23 cellular contexts compared by ENCODE assay signal in the genomic region with DNA sequence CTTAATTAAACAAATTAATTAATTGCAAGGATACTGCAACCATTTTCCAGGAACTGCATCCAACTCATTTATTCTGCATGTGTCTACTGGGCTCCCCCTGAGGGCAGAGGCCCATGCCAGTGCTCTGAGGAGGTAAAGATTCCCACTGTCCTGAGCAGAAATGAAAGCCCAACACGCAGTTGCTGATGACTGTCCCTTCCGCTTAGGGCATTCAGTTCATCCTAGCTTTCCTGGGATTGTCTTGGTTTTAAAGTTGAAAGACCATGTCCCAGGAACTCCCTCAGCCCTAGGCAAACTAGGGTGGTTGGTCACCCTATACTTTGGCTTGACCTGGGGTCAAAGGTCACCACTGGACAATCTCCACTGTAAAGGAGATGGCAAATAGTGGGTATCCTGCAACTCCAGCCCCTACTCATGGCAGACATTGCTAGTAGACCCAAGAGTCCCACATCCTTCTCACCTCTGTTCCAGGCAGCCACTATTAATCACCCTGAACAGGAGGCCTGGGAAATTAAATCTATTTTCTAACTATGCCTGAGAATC.
"Had no signal": no experiment of that assay in that cellular context is flagged by ENCODE, and none has a peak within 500 bp of the region (broad histone marks: within the 10 kb centered on the region; RNA-seq: fewer than 3 reads in every experiment).

No MANE protein-coding gene starts in this region.

- H3K9me3 Mint-ChIP-seq: activated naive CD4-positive, alpha-beta T cell treated with anti-CD3 and anti-CD28 coated beads, Interleukin-2, amount 10 ng/mL, durations not matched to agents 7 days and 5 days; activated T-helper 2 cell treated with anti-CD3 and anti-CD28 coated beads, Interferon-gamma antibody, Interleukin-2, Interleukin-4, amounts not matched to agents 10 μg/mL and 5 μg/mL and 100 μg/mL, durations not matched to agents 14 hours and 24 hours and 36 hours; T-helper 1 cell treated with Interleukin-12 subunit alpha and Interleukin-12 subunit beta and Interleukin-4 antibody, amounts not matched to agents 30 μg/mL and 1 μg/mL, for 36 hours had no signal

- H3K27me3 ChIP-seq: Peyer's patch had no signal

- H3K36me3 ChIP-seq: Peyer's patch had no signal

- H3K4me3 ChIP-seq: Peyer's patch had no signal

- H3K9me3 ChIP-seq: Peyer's patch had no signal

- DNase-seq: activated CD4-positive, alpha-beta T cell treated with anti-CD3 and anti-CD28 coated beads for 1 hour; activated CD4-positive, alpha-beta T cell treated with anti-CD3 and anti-CD28 coated beads, Interleukin-2, amount 10 ng/mL, durations not matched to agents 24 days and 14 days; activated CD4-positive, alpha-beta T cell treated with anti-CD3 and anti-CD28 coated beads, Interleukin-2, amount 50 U/mL, for 48 hours; activated gamma-delta T cell treated with Interleukin-2 at 50 U/mL for 16 hours; activated naive CD4-positive, alpha-beta T cell treated with anti-CD3 and anti-CD28 coated beads, Interleukin-2, amount 10 ng/mL, durations not matched to agents 7 days and 5 days; activated naive CD8-positive, alpha-beta T cell treated with anti-CD3 and anti-CD28 coated beads, Interleukin-2, amount 10 ng/mL, durations not matched to agents 7 days and 5 days; aorta; central memory CD4-positive, alpha-beta T cell; cortex of kidney; Kasumi-1; KBM-7; NCI-H1048; NCI-H1417 treated with DMSO at 0.1 percent for 48 hours; NCI-H2029; NCI-H2107; NCI-H226; NCI-H526 treated with DMSO at 0.1 percent for 48 hours; NK-92 treated with Interleukin-12 subunit alpha and Interleukin-12 subunit beta, amount 100 ng/mL, for 24 hours; OCI-M1; SHP77 treated with DMSO at 0.1 percent for 48 hours had no signal

- H3K4me3 Mint-ChIP-seq: activated CD4-positive, alpha-beta T cell treated with anti-CD3 and anti-CD28 coated beads, Interleukin-2, amount 10 ng/mL, durations not matched to agents 24 days and 14 days; activated naive CD4-positive, alpha-beta T cell treated with anti-CD3 and anti-CD28 coated beads, Interleukin-2, amount 10 ng/mL, durations not matched to agents 7 days and 5 days; activated naive CD8-positive, alpha-beta T cell treated with anti-CD3 and anti-CD28 coated beads, Interleukin-2, amount 10 ng/mL, durations not matched to agents 7 days and 5 days had no signal

- H3K27me3 Mint-ChIP-seq: activated CD4-positive, alpha-beta T cell treated with anti-CD3 and anti-CD28 coated beads, Interleukin-2, amount 10 ng/mL, durations not matched to agents 24 days and 14 days; activated naive CD4-positive, alpha-beta T cell treated with anti-CD3 and anti-CD28 coated beads, Interleukin-2, amount 10 ng/mL, durations not matched to agents 7 days and 5 days; activated naive CD8-positive, alpha-beta T cell treated with anti-CD3 and anti-CD28 coated beads, Interleukin-2, amount 10 ng/mL, durations not matched to agents 7 days and 5 days had no signal

- H3K27ac Mint-ChIP-seq: activated naive CD4-positive, alpha-beta T cell treated with anti-CD3 and anti-CD28 coated beads, Interleukin-2, amount 10 ng/mL, durations not matched to agents 7 days and 5 days; activated naive CD8-positive, alpha-beta T cell treated with anti-CD3 and anti-CD28 coated beads, Interleukin-2, amount 10 ng/mL, durations not matched to agents 7 days and 5 days had no signal

- H3K27ac ChIP-seq: Peyer's patch had no signal
